ENCODE assay signal across 12 cellular contexts in genomic region chr11:17439316-17439782, GRCh38. TPM values are rescaled to one million over a fixed set of nuclear protein-coding genes. Genes with fewer than 3 reads are reported as not detected.
DNase-seq lines count a peak whose midpoint lies in the region; ATAC-seq and TF ChIP-seq lines count a peak whose summit lies in the region.
"Had no signal": no experiment of that assay in that cellular context is flagged by ENCODE, and none has a peak within 500 bp of the region (broad histone marks: within the 10 kb centered on the region; RNA-seq: fewer than 3 reads in every experiment).

No MANE protein-coding gene starts in this region.

- TF ChIP-seq CTCF in left lung (IDR thresholded peaks at IDR 0.05) (no peak), progenitor cell of endocrine pancreas (IDR thresholded peaks at IDR 0.05; ENCODE audit: unreplicated experiment) (no peak)

- peaks cover 1% of the 10 kb centered on the region for H3K36me3 Mint-ChIP-seq in progenitor cell of endocrine pancreas (ENCODE audit: insufficient read depth)

- no peak overlapping the region for H3K27ac Mint-ChIP-seq in progenitor cell of endocrine pancreas
- H3K27ac Mint-ChIP-seq: stimulated activated naive CD8-positive, alpha-beta T cell treated with anti-CD3 and anti-CD28 coated beads, Interleukin-15, Interleukin-2, amounts not matched to agents 100 ng/mL and 50 ng/mL, for 24 hours had no signal

- H3K27ac ChIP-seq in left lung = no peak overlapping the region
- H3K27ac ChIP-seq: WERI-Rb-1 had no signal

- peak; percentile 82 for DNase-seq in Caki2 (ENCODE audit: low read depth)
- DNase-seq in NCI-H1105 (lab: John Stamatoyannopoulos, UW) = peak; percentile 72
- DNase-seq in NCI-H748 treated with DMSO at 0.1 percent for 48 hours (lab: John Stamatoyannopoulos, UW) = peak; percentile 85
- peak in 1 of 2 donors; percentile 50 for DNase-seq in left lung
- no peak for DNase-seq in progenitor cell of endocrine pancreas (ENCODE audit: low spot score, unreplicated experiment)
- DNase-seq in effector CD8-positive, alpha-beta T cell (lab: John Stamatoyannopoulos, UW) = no peak
- DNase-seq: hypothalamus, WERI-Rb-1 had no signal

- H3K4me1 Mint-ChIP-seq in progenitor cell of endocrine pancreas (ENCODE audit: low read depth) = peaks cover 18% of the 10 kb centered on the region

- peak; percentile 97 for ATAC-seq in left lung
- no peak for ATAC-seq in HG03108 (IDR thresholded peaks at IDR 0.05; ENCODE audit: unreplicated experiment)
- ATAC-seq in HG03521 (IDR thresholded peaks at IDR 0.05; ENCODE audit: unreplicated experiment) = no peak

- no peaks in the 10 kb centered on the region for H3K9me3 Mint-ChIP-seq in progenitor cell of endocrine pancreas (ENCODE audit: low read depth)
- H3K9me3 Mint-ChIP-seq: stimulated activated naive CD8-positive, alpha-beta T cell treated with anti-CD3 and anti-CD28 coated beads, Interleukin-15, Interleukin-2, amounts not matched to agents 100 ng/mL and 50 ng/mL, for 24 hours had no signal

- H3K4me1 ChIP-seq in left lung = no peaks in the 10 kb centered on the region

- intact Hi-C loops in left lung (cut with DNase I) = no loop called here

- H3K36me3 ChIP-seq in left lung = no peaks in the 10 kb centered on the region

- H3K27me3 Mint-ChIP-seq in progenitor cell of endocrine pancreas = peaks cover 73% of the 10 kb centered on the region

- H3K4me3 Mint-ChIP-seq in progenitor cell of endocrine pancreas (ENCODE audit: low read depth) = no peak overlapping the region
- H3K4me3 Mint-ChIP-seq: stimulated activated naive CD8-positive, alpha-beta T cell treated with anti-CD3 and anti-CD28 coated beads, Interleukin-15, Interleukin-2, amounts not matched to agents 100 ng/mL and 50 ng/mL, for 24 hours had no signal

- H3K4me3 ChIP-seq in left lung = no peak overlapping the region

- peaks cover 0 to 9% of the 10 kb centered on the region in 2 donors for H3K27me3 ChIP-seq in left lung

- in situ Hi-C loops in Caki2 (cut with HindIII; ENCODE audit: low pct_unique_long_range_greater_than_20kb, low sequenced_read_pairs) = no loop called here

- H3K9me3 ChIP-seq in left lung = no peaks in the 10 kb centered on the region

RNA-seq across cellular contexts. Expression of gene ABCC8, which starts 37.3 kb away (rescaled TPM):
- not detected in 2 replicates for total RNA-seq in Caki2 (2014; rRNA removed; shearing (Covaris generic); ENCODE audit: low replicate concordance)
- total RNA-seq in left lung (1 to 10 TPM in 1 of 2 donors, under 1 TPM in 1; 0.52 to 1.9 TPM), progenitor cell of endocrine pancreas (19.2 and 23.9 TPM in 2 replicates)
- total RNA-seq: myocyte had no signal

RNA-seq across cellular contexts. Expression of gene KCNJ11, which starts 50.9 kb away (rescaled TPM):
- total RNA-seq in Caki2 (2014; rRNA removed; shearing (Covaris generic); ENCODE audit: low replicate concordance) = 4.7 and 5.3 TPM in 2 replicates
- 1 to 10 TPM; 1.8 to 7.2 TPM for total RNA-seq in left lung
- 8.1 and 10.4 TPM in 2 replicates for total RNA-seq in progenitor cell of endocrine pancreas

Comparison
In these comparisons a context has a peak if more than half of its experiments do, and no peak if none do; other contexts are left out.
1. DNase-seq: peak in Caki2 (single experiment), NCI-H1105 (single experiment) and NCI-H748 treated with DMSO at 0.1 percent for 48 hours (single experiment); none in progenitor cell of endocrine pancreas (single experiment) and effector CD8-positive, alpha-beta T cell (single experiment).